11 cellular contexts compared by ENCODE assay signal in genomic region chr16:49000594-49000993, GRCh38.
DNase-seq lines count a peak whose midpoint lies in the region; ATAC-seq, FAIRE-seq and TF ChIP-seq lines count a peak whose summit lies in the region.
"Had no signal": no experiment of that assay in that cellular context is flagged by ENCODE, and none has a peak within 500 bp of the region (broad histone marks: within the 10 kb centered on the region; RNA-seq: fewer than 3 reads in every experiment).

No MANE protein-coding gene starts in this region.

- no peak overlapping the region for H3K27ac ChIP-seq in A549
- H3K27ac ChIP-seq in RWPE2 (ENCODE audit: poor library complexity, severe bottlenecking) = no peak overlapping the region
- H3K27ac ChIP-seq in keratinocyte (ENCODE audit: control insufficient read depth, insufficient read depth, low read length) = no peak overlapping the region
- H3K27ac ChIP-seq: adrenal gland had no signal

- H3K9me3 ChIP-seq in A549 = no peaks in the 10 kb centered on the region
- H3K9me3 ChIP-seq in RWPE2 (ENCODE audit: severe bottlenecking) = no peaks in the 10 kb centered on the region
- no peaks in the 10 kb centered on the region for H3K9me3 ChIP-seq in keratinocyte (ENCODE audit: control insufficient read depth, low read depth, low read length)
- H3K9me3 ChIP-seq: adrenal gland had no signal

- H3K4me1 ChIP-seq in A549 = no peaks in the 10 kb centered on the region
- no peaks in the 10 kb centered on the region for H3K4me1 ChIP-seq in RWPE2 (ENCODE audit: insufficient read depth, poor library complexity, severe bottlenecking)
- no peaks in the 10 kb centered on the region for H3K4me1 ChIP-seq in keratinocyte (ENCODE audit: control insufficient read depth, extremely low read depth, insufficient read depth, low read length)
- H3K4me1 ChIP-seq: adrenal gland had no signal

- no peaks in the 10 kb centered on the region for H4K20me1 ChIP-seq in keratinocyte (ENCODE audit: control insufficient read depth, extremely low read depth, insufficient read depth, low read length)

- ATAC-seq in A549 = no peak
- ATAC-seq in RWPE2 (ENCODE audit: low read depth) = no peak
- no peak for ATAC-seq in HG03521 (IDR thresholded peaks at IDR 0.05; ENCODE audit: unreplicated experiment)
- no peak for ATAC-seq in HG02885 (IDR thresholded peaks at IDR 0.05; ENCODE audit: poor library complexity, unreplicated experiment)
- ATAC-seq: right cardiac atrium had no signal

- no peak for TF ChIP-seq POLR2A in A549 (IDR thresholded peaks at IDR 0.05; ENCODE audit: low read length)

- CTCF ChIA-PET in A549 (lab: Yijun Ruan, JAX) = no interaction called here

- H3K9me1 ChIP-seq in keratinocyte (ENCODE audit: control insufficient read depth, extremely low read depth, insufficient read depth, low read length) = no peaks in the 10 kb centered on the region

- H3K9ac ChIP-seq in keratinocyte (ENCODE audit: control insufficient read depth, extremely low read depth, insufficient read depth, low read length) = no peak overlapping the region

- TF ChIP-seq EP300 in A549 (IDR thresholded peaks at IDR 0.05) = no peak

- H3K4me2 ChIP-seq in A549 (no peak overlapping the region), keratinocyte (ENCODE audit: control insufficient read depth, extremely low read depth, insufficient read depth, low read depth, low read length) (no peak overlapping the region)

- H2AFZ ChIP-seq in keratinocyte (ENCODE audit: control insufficient read depth, low read length) = no peak overlapping the region

- H3K27me3 ChIP-seq in RWPE2 (ENCODE audit: insufficient read depth, poor library complexity, severe bottlenecking) (no peaks in the 10 kb centered on the region), keratinocyte (ENCODE audit: control insufficient read depth, extremely low read depth, insufficient read depth, low read length) (no peaks in the 10 kb centered on the region)

- TF ChIP-seq RAD21 in A549 (conservative IDR thresholded peaks at IDR 0.05 in 1 of 2, IDR thresholded peaks at IDR 0.05 in 1 of 2) = peak in 1 of 2 experiments; percentile 26; a peak in 1 of 5 replicates

- POLR2A ChIA-PET in A549 (lab: Yijun Ruan, JAX) = no interaction called here

- DNase-seq in A549 (ENCODE audit: low read depth in 1 of 2, low spot score in 1 of 2) (no peak), RWPE2 (ENCODE audit: low spot score) (no peak), keratinocyte (ENCODE audit: low read depth, low spot score) (no peak), NCI-H2081 treated with DMSO at 0.1 percent for 48 hours (lab: John Stamatoyannopoulos, UW) (no peak), AG08395 (ENCODE audit: low spot score) (no peak)
- DNase-seq: activated B cell treated with CpG ODN at 0.5 μM for 24 hours, adrenal gland, right cardiac atrium had no signal

- TF ChIP-seq CTCF in A549 (IDR thresholded peaks at IDR 0.05) (peak; percentile 34; the same call in 2 of the 3 replicates), GM12875 (IDR thresholded peaks at IDR 0.05; ENCODE audit: borderline replicate concordance, insufficient read depth, low read depth, low read length) (peak; percentile 57; the same call in 1 of the 2 replicates), RWPE2 (IDR thresholded peaks at IDR 0.05; ENCODE audit: poor library complexity, severe bottlenecking) (peak; percentile 83), keratinocyte (optimal IDR thresholded peaks at IDR 0.05 in 1 of 3, IDR thresholded peaks at IDR 0.05 in 1 of 3, conservative IDR thresholded peaks at IDR 0.05 in 1 of 3; ENCODE audit: extremely low read depth in 1 of 3, insufficient read depth in 2 of 3, low read length in 3 of 3) (peak; percentile 54 to 82 (median 69))

- 23% methylated on average over 9 of the region's 10 CpGs for WGBS in A549 (ENCODE audit: missing lambda C conversion rate)

- dilution Hi-C loops in keratinocyte (cut with MboI; ENCODE audit: extremely low pct_ligation_motif_present, low sequenced_read_pairs) = no loop called here

- H3K4me3 ChIP-seq in A549 = no peak overlapping the region
- no peak overlapping the region for H3K4me3 ChIP-seq in GM12875 (ENCODE audit: low read depth, low read length)
- no peak overlapping the region for H3K4me3 ChIP-seq in RWPE2 (ENCODE audit: severe bottlenecking)
- H3K4me3 ChIP-seq in keratinocyte (ENCODE audit: control insufficient read depth in 2 of 3, extremely low read depth in 1 of 3, insufficient read depth in 2 of 3, low read depth in 1 of 3, low read length in 3 of 3) = no peak overlapping the region
- H3K4me3 ChIP-seq: adrenal gland had no signal

- FAIRE-seq in A549 (lab: Jason Lieb, UNC) (no peak), keratinocyte (lab: Jason Lieb, UNC) (no peak)

- H3K36me3 ChIP-seq in RWPE2 (ENCODE audit: low read depth) = no peaks in the 10 kb centered on the region
- no peaks in the 10 kb centered on the region for H3K36me3 ChIP-seq in keratinocyte (ENCODE audit: control insufficient read depth in 2 of 2, extremely low read depth in 1 of 2, insufficient read depth in 2 of 2, low read length in 2 of 2)
- H3K36me3 ChIP-seq: adrenal gland had no signal

- H3K79me2 ChIP-seq in keratinocyte (ENCODE audit: control insufficient read depth, insufficient read depth, low read length) = no peaks in the 10 kb centered on the region

TF ChIP-seq in A549, 52 proteins besides CTCF, POLR2A, EP300 and RAD21:
- no peak for TF ChIP-seq ZFP36 (IDR thresholded peaks at IDR 0.05; ENCODE audit: borderline replicate concordance, partially characterized antibody)
- no peak for TF ChIP-seq ESRRA (IDR thresholded peaks at IDR 0.05; ENCODE audit: borderline replicate concordance, low read length)
- TF ChIP-seq KDM5A (IDR thresholded peaks at IDR 0.05) = no peak
- TF ChIP-seq PHF8 (IDR thresholded peaks at IDR 0.05; ENCODE audit: borderline replicate concordance, low read depth) = no peak
- no peak for TF ChIP-seq BCL3 (IDR thresholded peaks at IDR 0.05)
- no peak for TF ChIP-seq RCOR1 (IDR thresholded peaks at IDR 0.05; ENCODE audit: low read depth, low read length)
- TF ChIP-seq KDM1A (IDR thresholded peaks at IDR 0.05; ENCODE audit: low read depth) = no peak
- TF ChIP-seq ZNF302 (CRISPR knock-in tag; IDR thresholded peaks at IDR 0.05) = no peak
- no peak for TF ChIP-seq ZSCAN20 (CRISPR knock-in tag; IDR thresholded peaks at IDR 0.05)
